ENCODE assay signal across 21 cellular contexts in genomic region chr1:178612261-178612660, GRCh38.
DNase-seq lines count a peak whose midpoint lies in the region; ATAC-seq, FAIRE-seq and TF ChIP-seq lines count a peak whose summit lies in the region.
"Had no signal": no experiment of that assay in that cellular context is flagged by ENCODE, and none has a peak within 500 bp of the region (broad histone marks: within the 10 kb centered on the region; RNA-seq: fewer than 3 reads in every experiment).

No MANE protein-coding gene starts in this region.

- H3K36me3 Mint-ChIP-seq in astrocyte (ENCODE audit: low read depth, unreplicated experiment) = no peaks in the 10 kb centered on the region
- H3K36me3 Mint-ChIP-seq: activated naive CD8-positive, alpha-beta T cell had no signal

- peaks cover 37% of the 10 kb centered on the region for H3K4me1 ChIP-seq in astrocyte (ENCODE audit: insufficient read depth, low read length)
- H3K4me1 ChIP-seq: Caco-2 had no signal

- H3K36me3 ChIP-seq in astrocyte (ENCODE audit: insufficient read depth, low read length) = no peaks in the 10 kb centered on the region

- H3K9me3 Mint-ChIP-seq in astrocyte (ENCODE audit: unreplicated experiment) = peaks cover 1% of the 10 kb centered on the region
- H3K9me3 Mint-ChIP-seq: stimulated activated naive CD8-positive, alpha-beta T cell treated with anti-CD3 and anti-CD28 coated beads, Interleukin-15, Interleukin-2, amounts not matched to agents 100 ng/mL and 50 ng/mL, for 24 hours had no signal

- H3K4me3 Mint-ChIP-seq in astrocyte (ENCODE audit: unreplicated experiment) = no peak overlapping the region
- H3K4me3 Mint-ChIP-seq: activated naive CD8-positive, alpha-beta T cell; stimulated activated naive CD8-positive, alpha-beta T cell treated with anti-CD3 and anti-CD28 coated beads, Interleukin-15, Interleukin-2, amounts not matched to agents 100 ng/mL and 50 ng/mL, for 24 hours had no signal

- no peaks in the 10 kb centered on the region for H3K9me3 ChIP-seq in AG04450 (ENCODE audit: control insufficient read depth, insufficient read depth, low read length)
- H3K9me3 ChIP-seq in astrocyte (ENCODE audit: insufficient read depth, low read depth, low read length) = no peaks in the 10 kb centered on the region
- H3K9me3 ChIP-seq: A549, Caco-2 had no signal

- DNase-seq in AG04450 (ENCODE audit: low read depth, low spot score) (no peak), HT1080 (ENCODE audit: low read depth) (peak; percentile 54), astrocyte (ENCODE audit: low read depth) (peak; percentile 75), fibroblast of villous mesenchyme (ENCODE audit: low read depth) (peak; percentile 53), activated T-cell treated with anti-CD3 and anti-CD28 coated beads for 4 hours (no peak)
- DNase-seq in stimulated activated CD4-positive, alpha-beta T cell treated with anti-CD3 and anti-CD28 coated beads, Interleukin-1b, Interleukin-23, amount 100 ng/mL, for 48 hours = no peak
- DNase-seq: activated CD4-positive, alpha-beta T cell treated with anti-CD3 and anti-CD28 coated beads for 4 hours; activated T-cell treated with anti-CD3 and anti-CD28 coated beads, Interleukin-2, amount 50 U/mL, for 1 hour; Caco-2; erythroblast; Kasumi-1; NCI-H187; NCI-H510A treated with DMSO at 0.1 percent for 48 hours had no signal

- H3K4me3 ChIP-seq in AG04450 (ENCODE audit: low read depth, low read length) = no peak overlapping the region
- H3K4me3 ChIP-seq in astrocyte (ENCODE audit: insufficient read depth, low read depth, low read length) = no peak overlapping the region
- no peak overlapping the region for H3K4me3 ChIP-seq in fibroblast of villous mesenchyme (ENCODE audit: low read depth, low read length)
- H3K4me3 ChIP-seq: A549, lung had no signal

- no peaks in the 10 kb centered on the region for H3K79me2 ChIP-seq in astrocyte (ENCODE audit: insufficient read depth, low read length)

- CTCF ChIA-PET in AG04450 (lab: Charles Lee) = interaction anchor here (0.5 to 2.0 kb wide), 5 partner anchors 70 to 391 kb away, joined by 3 to 16 read pairs (median 3); no protein-coding TSS in a partner anchor

- H3K27ac ChIP-seq in AG04450 (ENCODE audit: low read depth, low read length) (peak overlapping the region; percentile 96), astrocyte (ENCODE audit: low read depth, low read length) (peak overlapping the region; percentile 92)
- H3K27ac ChIP-seq: A549 had no signal

- ATAC-seq in HG03354 (IDR thresholded peaks at IDR 0.05; ENCODE audit: poor library complexity, severe bottlenecking, unreplicated experiment) (no peak), HG03520 (IDR thresholded peaks at IDR 0.05; ENCODE audit: unreplicated experiment) (no peak)
- ATAC-seq: A549, sciatic nerve had no signal

- peak overlapping the region; percentile 38 for H3K9ac ChIP-seq in astrocyte (ENCODE audit: low read length)

- no peaks in the 10 kb centered on the region for H4K20me1 ChIP-seq in astrocyte (ENCODE audit: insufficient read depth, low read length)

- no peak overlapping the region for H2AFZ ChIP-seq in astrocyte (ENCODE audit: low read depth, low read length)

- peak overlapping the region; percentile 96 for H3K27ac Mint-ChIP-seq in astrocyte (ENCODE audit: unreplicated experiment)
- H3K27ac Mint-ChIP-seq: activated naive CD8-positive, alpha-beta T cell had no signal

- H3K4me1 Mint-ChIP-seq in astrocyte (ENCODE audit: low read depth, unreplicated experiment) = peaks cover 28% of the 10 kb centered on the region

- no peaks in the 10 kb centered on the region for H3K27me3 Mint-ChIP-seq in astrocyte (ENCODE audit: low read depth, unreplicated experiment)

- no peaks in the 10 kb centered on the region for H3K27me3 ChIP-seq in AG04450 (ENCODE audit: control insufficient read depth, insufficient read depth, low read length)
- H3K27me3 ChIP-seq in astrocyte (ENCODE audit: insufficient read depth, low read length) = no peaks in the 10 kb centered on the region

- H3K4me2 ChIP-seq in astrocyte (ENCODE audit: low read length) = peak overlapping the region; percentile 30
- H3K4me2 ChIP-seq: A549 had no signal

- TF ChIP-seq CTCF in AG04450 (IDR thresholded peaks at IDR 0.05; ENCODE audit: low read depth, low read length) (no peak), astrocyte (IDR thresholded peaks at IDR 0.05; ENCODE audit: insufficient read depth, low read depth, low read length) (no peak), fibroblast of villous mesenchyme (IDR thresholded peaks at IDR 0.05; ENCODE audit: insufficient read depth, low read depth, low read length) (no peak)

- FAIRE-seq in astrocyte (lab: Jason Lieb, UNC) = peak; percentile 45
- FAIRE-seq: A549, H54 had no signal

- POLR2A ChIA-PET in AG04450 (lab: Yijun Ruan, JAX) = interaction anchor here (0.7 to 3.8 kb wide), 11 partner anchors 11 to 226 kb away, joined by 3 to 13 read pairs (median 5); partner anchors contain the start of gene RALGPS2

Comparison
In these comparisons a context has a peak if more than half of its experiments do, and no peak if none do; other contexts are left out.
1. DNase-seq: peak in HT1080 (single experiment), astrocyte (single experiment) and fibroblast of villous mesenchyme (single experiment); none in AG04450 (single experiment), activated T-cell treated with anti-CD3 and anti-CD28 coated beads for 4 hours (single experiment) and stimulated activated CD4-positive, alpha-beta T cell treated with anti-CD3 and anti-CD28 coated beads, Interleukin-1b, Interleukin-23, amount 100 ng/mL, for 48 hours (single experiment).